Comparison of ENCODE assay signal across 9 cellular contexts in genomic region chr6:32109114-32109764, GRCh38. TPM values are rescaled to one million over a fixed set of nuclear protein-coding genes. Genes with fewer than 3 reads are reported as not detected.
DNase-seq lines count a peak whose midpoint lies in the region; ATAC-seq, FAIRE-seq and TF ChIP-seq lines count a peak whose summit lies in the region.
"Had no signal": no experiment of that assay in that cellular context is flagged by ENCODE, and none has a peak within 500 bp of the region (broad histone marks: within the 10 kb centered on the region; RNA-seq: fewer than 3 reads in every experiment).

Gene TNXB, minus strand, starts transcription at chr6:32109338. Its CDS starts 11,140 bp downstream, at chr6:32098198.

- H3K4me2 ChIP-seq in H9 (ENCODE audit: insufficient read depth, insufficient read length, low read length), result no peak within 1 kb of the TSS

- no peaks in the 10 kb centered on the region for H3K9me3 ChIP-seq in H9 (ENCODE audit: control insufficient read depth, low read depth, low read length)
- no peaks in the 10 kb centered on the region for H3K9me3 ChIP-seq in kidney (ENCODE audit: control insufficient read depth in 1 of 2, low read length in 2 of 2)
- no peaks in the 10 kb centered on the region for H3K9me3 ChIP-seq in HAP-1

- H3K27ac ChIP-seq in H9 (ENCODE audit: insufficient read length, low read depth, low read length), result no peak within 1 kb of the TSS
- peak within 1 kb of the TSS; percentile 41 to 59 for H3K27ac ChIP-seq in kidney (ENCODE audit: low read depth in 2 of 2, low read length in 2 of 2)
- H3K27ac ChIP-seq: cardiac muscle cell had no signal

- H3K27me3 ChIP-seq in H9 (ENCODE audit: insufficient read depth, low read length) (no peaks in the 10 kb centered on the region; the same call in 1 of the 2 replicates), HAP-1 (ENCODE audit: low read depth) (peaks cover 45% of the 10 kb centered on the region)
- H3K27me3 ChIP-seq: cardiac muscle cell had no signal

- H3K9me3 Mint-ChIP-seq in H9, result no peaks in the 10 kb centered on the region
- no peaks in the 10 kb centered on the region for H3K9me3 Mint-ChIP-seq in activated naive CD8-positive, alpha-beta T cell treated with anti-CD3 and anti-CD28 coated beads, Interleukin-2, amount 50 U/mL, for 24 hours
- H3K9me3 Mint-ChIP-seq in stimulated activated effector memory CD8-positive, alpha-beta T cell treated with anti-CD3 and anti-CD28 coated beads, Interleukin-12 subunit alpha, Interleukin-12 subunit beta, amount 100 ng/mL, for 72 hours, result no peaks in the 10 kb centered on the region

- H4K91ac ChIP-seq in H9 (ENCODE audit: insufficient read length, low read depth, low read length), result no peak within 1 kb of the TSS

- in situ Hi-C loops in HAP-1 (cut with MboI; ENCODE audit: low sequenced_read_pairs), result no loop called here

- H3T11ph ChIP-seq in H9 (ENCODE audit: low read length), result no peak within 1 kb of the TSS

- peak; percentile 41 for ATAC-seq in activated naive CD8-positive, alpha-beta T cell treated with anti-CD3 and anti-CD28 coated beads, Interleukin-2, amount 50 U/mL, for 24 hours
- ATAC-seq in stimulated activated effector memory CD8-positive, alpha-beta T cell treated with anti-CD3 and anti-CD28 coated beads, Interleukin-12 subunit alpha, Interleukin-12 subunit beta, amount 100 ng/mL, for 72 hours, result peak; percentile 33
- no peak for ATAC-seq in GM19455 (IDR thresholded peaks at IDR 0.05; ENCODE audit: unreplicated experiment)

- no peak within 1 kb of the TSS for H2AFZ ChIP-seq in H9 (ENCODE audit: low read length)

- no peaks in the 10 kb centered on the region for H3K23me2 ChIP-seq in H9 (ENCODE audit: insufficient read length, low read depth, low read length, poor library complexity, severe bottlenecking)

- H4K8ac ChIP-seq in H9 (replicated peaks; ENCODE audit: insufficient read length, low read depth, low read length), result no peak within 1 kb of the TSS

- H3K27ac Mint-ChIP-seq in H9, result peak within 1 kb of the TSS in 2 of 3 experiments; percentile 28 to 90; a peak in 3 of 7 replicates
- H3K27ac Mint-ChIP-seq in activated naive CD8-positive, alpha-beta T cell treated with anti-CD3 and anti-CD28 coated beads, Interleukin-2, amount 50 U/mL, for 24 hours, result peak within 1 kb of the TSS; percentile 38
- peak within 1 kb of the TSS; percentile 65 for H3K27ac Mint-ChIP-seq in stimulated activated effector memory CD8-positive, alpha-beta T cell treated with anti-CD3 and anti-CD28 coated beads, Interleukin-12 subunit alpha, Interleukin-12 subunit beta, amount 100 ng/mL, for 72 hours

- H3K14ac ChIP-seq in H9 (ENCODE audit: insufficient read depth, low read length), result peak within 1 kb of the TSS; percentile 40; the same call in 1 of the 2 replicates

- no CpG with 5 or more reads among the region's 12 CpGs for WGBS in H9 (ENCODE audit: extremely low coverage, insufficient read length, low lambda C conversion rate)

- no peak within 1 kb of the TSS for H2BK15ac ChIP-seq in H9 (ENCODE audit: low read depth, low read length)

- no peak within 1 kb of the TSS for H2BK5ac ChIP-seq in H9 (ENCODE audit: insufficient read length, low read length)

- H3K4ac ChIP-seq in H9 (ENCODE audit: low read depth, low read length), result no peak within 1 kb of the TSS

- H3K4me3 ChIP-seq in kidney (ENCODE audit: low read length in 2 of 2) (peak within 1 kb of the TSS; percentile 20 to 57), HAP-1 (no peak within 1 kb of the TSS)
- H3K4me3 ChIP-seq: cardiac muscle cell had no signal

- FAIRE-seq in kidney (lab: Jason Lieb, UNC), result no peak

- H3K36me3 ChIP-seq in kidney (ENCODE audit: control insufficient read depth in 1 of 2, insufficient read depth in 2 of 2, low read length in 2 of 2), result no peaks in the 10 kb centered on the region
- no peaks in the 10 kb centered on the region for H3K36me3 ChIP-seq in HAP-1 (replicated peaks)
- H3K36me3 ChIP-seq: cardiac muscle cell had no signal

- H3K4me3 Mint-ChIP-seq in H9, result peak within 1 kb of the TSS in 1 of 2 experiments; percentile 44; a peak in 2 of 5 replicates
- no peak within 1 kb of the TSS for H3K4me3 Mint-ChIP-seq in activated naive CD8-positive, alpha-beta T cell treated with anti-CD3 and anti-CD28 coated beads, Interleukin-2, amount 50 U/mL, for 24 hours
- H3K4me3 Mint-ChIP-seq in stimulated activated effector memory CD8-positive, alpha-beta T cell treated with anti-CD3 and anti-CD28 coated beads, Interleukin-12 subunit alpha, Interleukin-12 subunit beta, amount 100 ng/mL, for 72 hours, result no peak within 1 kb of the TSS

- DNase-seq in H9 (no peak), kidney (peak; percentile 86), SHP77 treated with DMSO at 0.1 percent for 48 hours (lab: John Stamatoyannopoulos, UW) (no peak), HAP-1 (ENCODE audit: low spot score in 2 of 2) (no peak), Kasumi-1 (lab: John Stamatoyannopoulos, UW) (no peak)
- no peak for DNase-seq in activated naive CD8-positive, alpha-beta T cell treated with anti-CD3 and anti-CD28 coated beads, Interleukin-2, amount 50 U/mL, for 24 hours
- no peak for DNase-seq in stimulated activated effector memory CD8-positive, alpha-beta T cell treated with anti-CD3 and anti-CD28 coated beads, Interleukin-12 subunit alpha, Interleukin-12 subunit beta, amount 100 ng/mL, for 72 hours (ENCODE audit: low spot score in 2 of 2)

- H3K79me1 ChIP-seq in H9 (ENCODE audit: insufficient read depth, low read depth, low read length, poor library complexity, severe bottlenecking), result no peaks in the 10 kb centered on the region

- no peak within 1 kb of the TSS for H2BK20ac ChIP-seq in H9 (ENCODE audit: low read depth, low read length, poor library complexity, severe bottlenecking)

- H3K4me1 ChIP-seq in H9 (ENCODE audit: insufficient read depth, low read length), result no peaks in the 10 kb centered on the region; the same call in 1 of the 2 replicates
- H3K4me1 ChIP-seq in kidney (ENCODE audit: control insufficient read depth in 1 of 2, insufficient read depth in 1 of 2, low read depth in 1 of 2, low read length in 2 of 2), result peaks cover 12 to 28% of the 10 kb centered on the region in 2 donors
- no peaks in the 10 kb centered on the region for H3K4me1 ChIP-seq in HAP-1

- H2BK120ac ChIP-seq in H9 (ENCODE audit: low read depth, low read length, poor library complexity, severe bottlenecking), result no peak within 1 kb of the TSS

- H4K5ac ChIP-seq in H9 (ENCODE audit: insufficient read length, low read depth, low read length), result no peak within 1 kb of the TSS

- no peak within 1 kb of the TSS for H2BK12ac ChIP-seq in H9 (ENCODE audit: insufficient read length, low read depth, low read length)

- no peak within 1 kb of the TSS for H3K56ac ChIP-seq in H9 (ENCODE audit: insufficient read length, low read depth, low read length)

- H3K4me1 Mint-ChIP-seq in H9, result peaks cover 20 to 24% of the 10 kb centered on the region in 2 experiments
- peaks cover 22% of the 10 kb centered on the region for H3K4me1 Mint-ChIP-seq in activated naive CD8-positive, alpha-beta T cell treated with anti-CD3 and anti-CD28 coated beads, Interleukin-2, amount 50 U/mL, for 24 hours
- H3K4me1 Mint-ChIP-seq in stimulated activated effector memory CD8-positive, alpha-beta T cell treated with anti-CD3 and anti-CD28 coated beads, Interleukin-12 subunit alpha, Interleukin-12 subunit beta, amount 100 ng/mL, for 72 hours, result peaks cover 32% of the 10 kb centered on the region

- peaks cover 38% of the 10 kb centered on the region for H3K27me3 Mint-ChIP-seq in H9 (ENCODE audit: low read depth)
- H3K27me3 Mint-ChIP-seq in activated naive CD8-positive, alpha-beta T cell treated with anti-CD3 and anti-CD28 coated beads, Interleukin-2, amount 50 U/mL, for 24 hours, result peaks cover 8% of the 10 kb centered on the region

- H3K23ac ChIP-seq in H9 (ENCODE audit: insufficient read length, low read depth, low read length), result no peak within 1 kb of the TSS

- no peak for TF ChIP-seq CTCF in H9 (conservative IDR thresholded peaks at IDR 0.05)
- TF ChIP-seq CTCF in kidney (IDR thresholded peaks at IDR 0.05; ENCODE audit: borderline replicate concordance, extremely low read depth, insufficient read depth), result no peak

- H4K20me1 ChIP-seq in H9 (ENCODE audit: control insufficient read depth, insufficient read depth, insufficient read length), result no peaks in the 10 kb centered on the region

- H3K79me2 ChIP-seq in H9 (ENCODE audit: insufficient read depth, low read length), result no peaks in the 10 kb centered on the region

- no peak within 1 kb of the TSS for H3K18ac ChIP-seq in H9 (ENCODE audit: insufficient read length, low read depth, low read length)

- no peak within 1 kb of the TSS for H2AK5ac ChIP-seq in H9 (ENCODE audit: insufficient read length, low read length)

- H3K9ac ChIP-seq in H9 (ENCODE audit: extremely low read depth, insufficient read length, low read length) (no peak within 1 kb of the TSS), kidney (ENCODE audit: low read length in 2 of 2) (peak within 1 kb of the TSS in 1 of 2 donors; percentile 60)

- peaks cover 0 to 3% (median 0%) of the 10 kb centered on the region in 3 experiments; a peak in 1 of 7 replicates for H3K36me3 Mint-ChIP-seq in H9 (ENCODE audit: insufficient read depth in 1 of 3, low read depth in 3 of 3)
- no peaks in the 10 kb centered on the region for H3K36me3 Mint-ChIP-seq in activated naive CD8-positive, alpha-beta T cell treated with anti-CD3 and anti-CD28 coated beads, Interleukin-2, amount 50 U/mL, for 24 hours (ENCODE audit: low read depth)
- H3K36me3 Mint-ChIP-seq in stimulated activated effector memory CD8-positive, alpha-beta T cell treated with anti-CD3 and anti-CD28 coated beads, Interleukin-12 subunit alpha, Interleukin-12 subunit beta, amount 100 ng/mL, for 72 hours, result peaks cover 21% of the 10 kb centered on the region

- intact Hi-C loops in kidney (cut with DNase I), result no loop called here

RNA-seq across cellular contexts. Expression of gene TNXB, which starts in this region (rescaled TPM):
- total RNA-seq in H9 (2021) (5.0 and 5.2 TPM in 2 replicates), kidney (88.2 TPM)
- 13.3 TPM for polyA plus RNA-seq in kidney (ENCODE audit: insufficient read depth, low read depth, low replicate concordance)

Comparison
In these comparisons a context has a peak if more than half of its experiments do, and no peak if none do; other contexts are left out.
1. RNA of gene TNXB (total RNA-seq): 88.2 TPM in kidney (single experiment); 5.0 to 5.2 TPM in H9; every median in the first group is over 10 times any median in the second.
2. Peak in every context shown above with its lines, with median percentiles within 50 percentile points of each other: H3K27ac Mint-ChIP-seq.